Comparison of ENCODE assay signal across 1 cellular context in genomic region chr19:15101479-15102082, GRCh38.
TF ChIP-seq lines count a peak whose summit lies in the region.

No MANE protein-coding gene starts in this region.

TF ChIP-seq in HEK293, 187 proteins besides CTCF, POLR2A, EP300 and RAD21 (continued from another document):
- TF ChIP-seq ZBTB10 (tag by site-specific recombination; IDR thresholded peaks at IDR 0.05) (no peak), ZNF211 (tag by site-specific recombination; IDR thresholded peaks at IDR 0.05; ENCODE audit: low read depth) (no peak), ZNF544 (tag by site-specific recombination; IDR thresholded peaks at IDR 0.05) (no peak), ZBTB21 (tag by site-specific recombination; IDR thresholded peaks at IDR 0.05) (no peak), ZNF37A (tag by site-specific recombination; IDR thresholded peaks at IDR 0.05) (peak; percentile 100)
